ENCODE assay signal across 9 cellular contexts in the genomic region with DNA sequence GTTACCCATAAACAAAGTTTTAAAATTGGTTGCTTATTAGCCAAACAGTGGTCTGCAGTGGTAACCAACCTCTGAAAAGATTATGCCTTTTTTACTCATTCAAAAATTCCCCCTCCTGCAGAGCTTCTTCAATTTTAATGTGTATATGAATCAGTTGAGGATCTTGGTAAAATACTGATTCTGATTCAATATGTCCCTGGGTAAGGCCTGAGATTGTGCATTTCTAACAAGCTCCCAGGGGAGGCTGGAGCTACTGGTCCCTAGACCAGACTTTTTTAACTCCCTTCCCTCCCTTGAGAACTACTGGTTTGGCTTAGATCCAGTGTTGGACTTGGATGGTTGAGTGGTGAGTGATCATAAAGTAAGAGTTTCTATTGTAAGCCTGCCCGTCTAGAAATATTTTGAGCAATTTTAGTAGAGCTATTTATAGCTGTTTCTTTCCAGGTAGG.
DNase-seq lines count a peak whose midpoint lies in the region; ATAC-seq and TF ChIP-seq lines count a peak whose summit lies in the region.
"Had no signal": no experiment of that assay in that cellular context is flagged by ENCODE, and none has a peak within 500 bp of the region (broad histone marks: within the 10 kb centered on the region; RNA-seq: fewer than 3 reads in every experiment).

No MANE protein-coding gene starts in this region.

- no peaks in the 10 kb centered on the region for H3K9me3 ChIP-seq in aorta (ENCODE audit: control insufficient read depth, low read length)

- peaks cover 18% of the 10 kb centered on the region for H3K36me3 Mint-ChIP-seq in activated naive CD4-positive, alpha-beta T cell treated with anti-CD3 and anti-CD28 coated beads, Interleukin-2, amount 10 ng/mL, durations not matched to agents 7 days and 5 days

- H3K36me3 ChIP-seq in kidney epithelial cell (ENCODE audit: control insufficient read depth, insufficient read depth, low read length) (no peaks in the 10 kb centered on the region), aorta (ENCODE audit: control insufficient read depth in 1 of 2, insufficient read depth in 2 of 2, low read length in 1 of 2) (no peaks in the 10 kb centered on the region)

- H3K9me3 Mint-ChIP-seq in activated naive CD4-positive, alpha-beta T cell treated with anti-CD3 and anti-CD28 coated beads, Interleukin-2, amount 10 ng/mL, durations not matched to agents 7 days and 5 days: no peaks in the 10 kb centered on the region

- H3K27me3 Mint-ChIP-seq in activated naive CD4-positive, alpha-beta T cell treated with anti-CD3 and anti-CD28 coated beads, Interleukin-2, amount 10 ng/mL, durations not matched to agents 7 days and 5 days: no peaks in the 10 kb centered on the region

- H3K4me3 ChIP-seq in kidney epithelial cell (ENCODE audit: low read depth, low read length) (no peak overlapping the region), aorta (ENCODE audit: low read length in 2 of 2) (no peak overlapping the region)

- H3K4me1 Mint-ChIP-seq in activated naive CD4-positive, alpha-beta T cell treated with anti-CD3 and anti-CD28 coated beads, Interleukin-2, amount 10 ng/mL, durations not matched to agents 7 days and 5 days: peaks cover 10% of the 10 kb centered on the region

- no peaks in the 10 kb centered on the region for H3K27me3 ChIP-seq in kidney epithelial cell (ENCODE audit: control insufficient read depth, insufficient read depth, low read length)
- H3K27me3 ChIP-seq in aorta (ENCODE audit: control insufficient read depth in 1 of 2, insufficient read depth in 2 of 2, low read length in 1 of 2): no peaks in the 10 kb centered on the region

- POLR2A ChIA-PET in RWPE1 (lab: Yijun Ruan, JAX; ENCODE audit: low non-redundant PET): no interaction called here

- TF ChIP-seq CTCF in RWPE1 (conservative IDR thresholded peaks at IDR 0.05; ENCODE audit: low read depth): no peak
- no peak for TF ChIP-seq CTCF in kidney epithelial cell (IDR thresholded peaks at IDR 0.05; ENCODE audit: insufficient read depth, low read length, poor library complexity, severe bottlenecking)

- no peaks in the 10 kb centered on the region for H3K4me1 ChIP-seq in aorta (ENCODE audit: control insufficient read depth in 1 of 2, insufficient read depth in 2 of 2, low read length in 2 of 2)

- no peak overlapping the region for H3K4me3 Mint-ChIP-seq in activated naive CD4-positive, alpha-beta T cell treated with anti-CD3 and anti-CD28 coated beads, Interleukin-2, amount 10 ng/mL, durations not matched to agents 7 days and 5 days
- H3K4me3 Mint-ChIP-seq: neural crest cell had no signal

- H3K27ac ChIP-seq in RWPE1 (no peak overlapping the region), aorta (ENCODE audit: low read depth in 1 of 2, low read length in 2 of 2) (no peak overlapping the region)

- CTCF ChIA-PET in RWPE1 (lab: Yijun Ruan, JAX): no interaction called here
- CTCF ChIA-PET in activated naive CD4-positive, alpha-beta T cell treated with anti-CD3 and anti-CD28 coated beads, Interleukin-2, amount 10 ng/mL, durations not matched to agents 7 days and 5 days (lab: Charles Lee): interaction anchor here (1.3 kb wide), 1 partner anchor 338 kb away, joined by 3 read pairs; no protein-coding TSS in a partner anchor

- H3K27ac Mint-ChIP-seq in activated naive CD4-positive, alpha-beta T cell treated with anti-CD3 and anti-CD28 coated beads, Interleukin-2, amount 10 ng/mL, durations not matched to agents 7 days and 5 days: no peak overlapping the region

- 0 to 9% methylated on average over 1 of the region's 1 CpG for WGBS in aorta, 2 donors

- DNase-seq in RWPE1 (ENCODE audit: low spot score) (peak; percentile 34), kidney epithelial cell (ENCODE audit: low read depth) (peak; percentile 55), aorta (no peak), DMS 273 (lab: John Stamatoyannopoulos, UW; ENCODE audit: unreplicated experiment) (no peak)
- no peak for DNase-seq in activated naive CD4-positive, alpha-beta T cell treated with anti-CD3 and anti-CD28 coated beads, Interleukin-2, amount 10 ng/mL, durations not matched to agents 7 days and 5 days
- DNase-seq: NCI-H524 treated with DMSO at 0.1 percent for 48 hours had no signal

- ATAC-seq in GM18511 (IDR thresholded peaks at IDR 0.05; ENCODE audit: unreplicated experiment) (peak; percentile 68), HG02870 (IDR thresholded peaks at IDR 0.05; ENCODE audit: unreplicated experiment) (peak; percentile 49), aorta (ENCODE audit: low FRiP score) (no peak)

- intact Hi-C loops in aorta (cut with DNase I): no loop called here

Comparison
In these comparisons a context has a peak if more than half of its experiments do, and no peak if none do; other contexts are left out.
1. DNase-seq: peak in RWPE1 (single experiment) and kidney epithelial cell (single experiment); none in aorta (0 of 2), DMS 273 (single experiment) and activated naive CD4-positive, alpha-beta T cell treated with anti-CD3 and anti-CD28 coated beads, Interleukin-2, amount 10 ng/mL, durations not matched to agents 7 days and 5 days (single experiment).